In genomic region chr5:151252762-151253603, GRCh38 we compare ENCODE assay signal across 1 cellular context.
TF ChIP-seq lines count a peak whose summit lies in the region.

TSS of gene GM2A (plus strand) at chr5:151253185. CDS start at chr5:151253217, 32 bp downstream.

TF ChIP-seq in HepG2, 621 proteins besides CTCF, POLR2A, EP300 and RAD21 (continued from another document and continues in another):
- no peak for TF ChIP-seq LRRFIP1 (CRISPR knock-in tag; conservative IDR thresholded peaks at IDR 0.05)
- TF ChIP-seq ZNF598 (CRISPR knock-in tag; IDR thresholded peaks at IDR 0.05; ENCODE audit: borderline replicate concordance): no peak
- no peak for TF ChIP-seq ZNF280D (CRISPR knock-in tag; IDR thresholded peaks at IDR 0.05)
- TF ChIP-seq MTERF4 (CRISPR knock-in tag; IDR thresholded peaks at IDR 0.05): 0 out of 2 replicates have a peak, but pooled peaks have one; percentile 41
- TF ChIP-seq YEATS4 (CRISPR knock-in tag; IDR thresholded peaks at IDR 0.05; ENCODE audit: borderline replicate concordance): peak; percentile 5; the same call in 1 of the 2 replicates
- no peak for TF ChIP-seq HOXD1 (CRISPR knock-in tag; IDR thresholded peaks at IDR 0.05)
- TF ChIP-seq ERF (CRISPR knock-in tag; IDR thresholded peaks at IDR 0.05): no peak
- 0 out of 2 replicates have a peak, but pooled peaks have one; percentile 72 for TF ChIP-seq ZNF136 (CRISPR knock-in tag; IDR thresholded peaks at IDR 0.05; ENCODE audit: low read depth)
- TF ChIP-seq HES4 (CRISPR knock-in tag; IDR thresholded peaks at IDR 0.05; ENCODE audit: borderline replicate concordance): no peak
- TF ChIP-seq HOXA7 (CRISPR knock-in tag; IDR thresholded peaks at IDR 0.05): no peak
- no peak for TF ChIP-seq ZBTB37 (CRISPR knock-in tag; IDR thresholded peaks at IDR 0.05)
- no peak for TF ChIP-seq GPN1 (CRISPR knock-in tag; IDR thresholded peaks at IDR 0.05; ENCODE audit: borderline replicate concordance)
- no peak for TF ChIP-seq ZNF329 (CRISPR knock-in tag; IDR thresholded peaks at IDR 0.05; ENCODE audit: low read depth)
- no peak for TF ChIP-seq PREB (CRISPR knock-in tag; IDR thresholded peaks at IDR 0.05)
- no peak for TF ChIP-seq SMAD9 (CRISPR knock-in tag; IDR thresholded peaks at IDR 0.05)
- no peak for TF ChIP-seq ZNF160 (CRISPR knock-in tag; IDR thresholded peaks at IDR 0.05)
- TF ChIP-seq CENPBD1 (CRISPR knock-in tag; IDR thresholded peaks at IDR 0.05; ENCODE audit: borderline replicate concordance, low read depth): no peak
- TF ChIP-seq ZC3H4 (CRISPR knock-in tag; IDR thresholded peaks at IDR 0.05; ENCODE audit: borderline replicate concordance): no peak
- TF ChIP-seq XRCC5 (optimal IDR thresholded peaks at IDR 0.05; ENCODE audit: low read length): peak; percentile 60
- TF ChIP-seq SMAD1 (CRISPR knock-in tag; IDR thresholded peaks at IDR 0.05; ENCODE audit: borderline replicate concordance, low read depth): no peak
- TF ChIP-seq ZNF382 (CRISPR knock-in tag; IDR thresholded peaks at IDR 0.05; ENCODE audit: borderline replicate concordance): no peak
- TF ChIP-seq PATZ1 (CRISPR knock-in tag; IDR thresholded peaks at IDR 0.05): no peak
- 0 out of 2 replicates have a peak, but pooled peaks have one; percentile 26 for TF ChIP-seq MEIS2 (CRISPR knock-in tag; IDR thresholded peaks at IDR 0.05)
- no peak for TF ChIP-seq PRDM4 (CRISPR knock-in tag; IDR thresholded peaks at IDR 0.05; ENCODE audit: borderline replicate concordance)
- no peak for TF ChIP-seq GLMP (CRISPR knock-in tag; IDR thresholded peaks at IDR 0.05; ENCODE audit: borderline replicate concordance)
- no peak for TF ChIP-seq SNAPC2 (CRISPR knock-in tag; IDR thresholded peaks at IDR 0.05)
- TF ChIP-seq NR2F6 (IDR thresholded peaks at IDR 0.05): peak; percentile 24; the same call in 1 of the 2 replicates
- TF ChIP-seq NR2F6 (CRISPR knock-in tag; IDR thresholded peaks at IDR 0.05): 0 out of 2 replicates have a peak, but pooled peaks have one; percentile 10
- TF ChIP-seq ARID2 (CRISPR knock-in tag; IDR thresholded peaks at IDR 0.05; ENCODE audit: borderline replicate concordance): no peak
- TF ChIP-seq ZNF331 (CRISPR knock-in tag; IDR thresholded peaks at IDR 0.05): no peak
- no peak for TF ChIP-seq ZNF704 (CRISPR knock-in tag; IDR thresholded peaks at IDR 0.05; ENCODE audit: borderline replicate concordance)
- TF ChIP-seq CCDC6 (CRISPR knock-in tag; IDR thresholded peaks at IDR 0.05): peak; percentile 82
- TF ChIP-seq ZNF468 (CRISPR knock-in tag; IDR thresholded peaks at IDR 0.05): no peak
- peak; percentile 72 for TF ChIP-seq SP5 (CRISPR knock-in tag; IDR thresholded peaks at IDR 0.05; ENCODE audit: borderline replicate concordance, low read depth)
- no peak for TF ChIP-seq HNRNPL (IDR thresholded peaks at IDR 0.05; ENCODE audit: low read depth, low read length)
- no peak for TF ChIP-seq CENPX (CRISPR knock-in tag; IDR thresholded peaks at IDR 0.05)
- TF ChIP-seq ZNF761 (CRISPR knock-in tag; conservative IDR thresholded peaks at IDR 0.05): no peak
- no peak for TF ChIP-seq ZBTB43 (CRISPR knock-in tag; conservative IDR thresholded peaks at IDR 0.05)
- no peak for TF ChIP-seq E2F2 (CRISPR knock-in tag; IDR thresholded peaks at IDR 0.05; ENCODE audit: borderline replicate concordance)
- no peak for TF ChIP-seq PAX8 (CRISPR knock-in tag; IDR thresholded peaks at IDR 0.05; ENCODE audit: borderline replicate concordance)
